In the genomic region with DNA sequence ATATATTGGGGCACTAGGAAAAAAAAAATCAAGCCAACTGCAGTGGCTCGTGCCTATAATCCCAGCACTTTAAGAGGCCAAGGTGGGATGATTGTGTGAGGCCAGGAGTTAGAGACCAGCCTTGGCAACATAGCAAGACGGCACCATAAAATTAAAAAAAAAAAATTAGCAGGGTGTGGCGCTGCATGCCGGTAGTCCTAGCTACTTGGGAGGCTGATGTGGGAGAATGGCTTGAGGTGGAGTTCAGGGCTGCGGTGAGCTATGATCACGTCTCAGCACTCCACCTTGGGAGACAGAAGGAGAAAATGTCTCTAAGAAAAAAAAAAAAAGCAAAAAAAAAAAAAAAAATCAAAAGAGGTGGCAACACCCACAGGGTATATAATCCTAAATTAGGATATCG, we compare ENCODE assay signal across 23 cellular contexts.
"Had no signal": no experiment of that assay in that cellular context is flagged by ENCODE, and none has a peak within 500 bp of the region (broad histone marks: within the 10 kb centered on the region; RNA-seq: fewer than 3 reads in every experiment).

No MANE protein-coding gene starts in this region.

- H3K4me1 ChIP-seq: colonic mucosa, esophagus muscularis mucosa, esophagus squamous epithelium, foreskin keratinocyte, gastrocnemius medialis, gastroesophageal sphincter, heart left ventricle, heart right ventricle had no signal

- ATAC-seq: effector memory CD8-positive, alpha-beta T cell; esophagus mucosa; foreskin keratinocyte; gastrocnemius medialis; gastroesophageal sphincter; heart left ventricle; heart right ventricle had no signal

- DNase-seq: colonic mucosa; cortex of kidney; dermis blood vessel endothelial cell; dorsolateral prefrontal cortex; effector CD4-positive, alpha-beta T cell; effector CD8-positive, alpha-beta T cell; effector memory CD4-positive, alpha-beta T cell; effector memory CD8-positive, alpha-beta T cell; endodermal cell; erythroblast; esophagus squamous epithelium; foreskin fibroblast; foreskin keratinocyte; foreskin melanocyte; gastrocnemius medialis; glutamatergic neuron; head of caudate nucleus; heart left ventricle; heart right ventricle had no signal

- H3K9me3 ChIP-seq: colonic mucosa had no signal

- H3K4me3 ChIP-seq: colonic mucosa, coronary artery, dorsolateral prefrontal cortex, esophagus muscularis mucosa, esophagus squamous epithelium, gastrocnemius medialis, gastroesophageal sphincter, heart left ventricle, heart right ventricle had no signal
